In the genomic region with DNA sequence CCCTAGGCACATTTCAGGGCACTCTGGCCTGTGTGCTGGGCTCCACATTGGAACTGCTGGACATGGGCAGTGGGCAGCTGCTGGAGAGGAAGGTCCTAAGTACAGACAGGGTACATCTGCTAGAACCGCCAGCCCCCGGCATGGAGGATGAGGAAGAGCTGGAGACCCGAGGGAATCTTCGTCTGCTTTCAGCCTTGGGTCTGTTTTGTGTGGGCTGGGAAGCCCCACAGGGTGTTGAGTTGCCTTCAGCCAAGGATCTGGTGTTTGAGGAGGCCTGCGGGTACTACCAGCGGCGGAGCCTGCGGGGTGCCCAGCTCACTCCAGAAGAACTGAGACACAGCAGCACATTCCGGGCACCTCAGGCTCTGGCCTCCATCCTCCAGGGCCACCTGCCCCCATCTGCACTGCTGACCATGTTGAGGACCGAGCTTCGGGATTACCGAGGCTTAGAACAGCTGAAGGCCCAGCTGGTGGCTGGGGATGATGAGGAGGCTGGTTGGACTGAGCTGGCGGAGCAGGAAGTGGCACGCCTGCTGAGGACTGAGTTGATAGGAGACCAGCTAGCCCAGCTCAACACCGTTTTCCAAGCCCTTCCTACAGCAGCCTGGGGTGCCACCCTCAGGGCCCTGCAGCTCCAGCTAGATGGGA, we compare ENCODE assay signal across 8 cellular contexts. TPM values are rescaled to one million over a fixed set of nuclear protein-coding genes. Genes with fewer than 3 reads are reported as not detected.
DNase-seq lines count a peak whose midpoint lies in the region; ATAC-seq and TF ChIP-seq lines count a peak whose summit lies in the region.

No MANE protein-coding gene starts in this region.

- POLR2A ChIA-PET in naive thymus-derived CD8-positive, alpha-beta T cell (lab: Charles Lee), result interaction anchor here (0.6 to 3.9 kb wide), 6 partner anchors 11 to 374 kb away, joined by 3 to 25 read pairs (median 4); a partner anchor contains a TSS

- peak overlapping the region; percentile 85; the same call in 1 of the 2 replicates for H3K9ac ChIP-seq in KMS-11

- H3K36me3 ChIP-seq in BE2C (no peaks in the 10 kb centered on the region), KMS-11 (ENCODE audit: insufficient read depth) (no peaks in the 10 kb centered on the region), breast epithelium (no peaks in the 10 kb centered on the region)

- ATAC-seq in naive thymus-derived CD8-positive, alpha-beta T cell, result no peak
- no peak for ATAC-seq in HG03342 (IDR thresholded peaks at IDR 0.05; ENCODE audit: unreplicated experiment)

- TF ChIP-seq POLR2A in breast epithelium (IDR thresholded peaks at IDR 0.05), result no peak

- no peak for DNase-seq in BE2C
- no peak for DNase-seq in breast epithelium (ENCODE audit: low spot score in 2 of 2)
- no peak for DNase-seq in naive thymus-derived CD8-positive, alpha-beta T cell
- no peak for DNase-seq in KG1 (lab: John Stamatoyannopoulos, UW)
- no peak for DNase-seq in activated CD8-positive, alpha-beta memory T cell treated with anti-CD3 and anti-CD28 coated beads, Interleukin-2, amount 50 U/mL, for 4 hours
- DNase-seq in stimulated activated CD4-positive, alpha-beta T cell treated with anti-CD3 and anti-CD28 coated beads, Interleukin-15, amount 100 ng/mL, for 24 hours, result no peak

- H3K4me3 Mint-ChIP-seq in naive thymus-derived CD8-positive, alpha-beta T cell, result peak overlapping the region; percentile 78 to 92 (median 88)

- H2AFZ ChIP-seq in KMS-11 (ENCODE audit: low read depth), result no peak overlapping the region

- no peak overlapping the region for H3K27ac ChIP-seq in KMS-11
- peak overlapping the region in 1 of 2 donors; percentile 97 for H3K27ac ChIP-seq in breast epithelium

- no peaks in the 10 kb centered on the region for H3K9me3 Mint-ChIP-seq in naive thymus-derived CD8-positive, alpha-beta T cell

- H3K27me3 ChIP-seq in BE2C (no peaks in the 10 kb centered on the region), KMS-11 (ENCODE audit: insufficient read depth, low read depth) (no peaks in the 10 kb centered on the region), breast epithelium (no peaks in the 10 kb centered on the region)

- H3K4me1 ChIP-seq in BE2C (no peaks in the 10 kb centered on the region), KMS-11 (ENCODE audit: low read depth, poor library complexity, severe bottlenecking) (peaks cover 9% of the 10 kb centered on the region), breast epithelium (peaks cover 0 to 13% of the 10 kb centered on the region in 2 donors)

- H3K27me3 Mint-ChIP-seq in naive thymus-derived CD8-positive, alpha-beta T cell, result no peaks in the 10 kb centered on the region

- TF ChIP-seq CTCF in BE2C (IDR thresholded peaks at IDR 0.05; ENCODE audit: low read depth, low read length), result no peak
- TF ChIP-seq CTCF in KMS-11 (conservative IDR thresholded peaks at IDR 0.05; ENCODE audit: low read depth, low read length), result no peak
- TF ChIP-seq CTCF in breast epithelium (IDR thresholded peaks at IDR 0.05), result no peak

- H4K20me1 ChIP-seq in KMS-11 (ENCODE audit: insufficient read depth), result no peaks in the 10 kb centered on the region

- 0 out of 2 replicates have a peak, but pooled peaks cover 4% of the 10 kb centered on the region for H3K79me2 ChIP-seq in KMS-11 (ENCODE audit: insufficient read depth, low read depth)

- peaks cover 20 to 43% (median 38%) of the 10 kb centered on the region in 4 donors for H3K4me1 Mint-ChIP-seq in naive thymus-derived CD8-positive, alpha-beta T cell

- H3K9me3 ChIP-seq in BE2C (no peaks in the 10 kb centered on the region), breast epithelium (no peaks in the 10 kb centered on the region)

- H3K27ac Mint-ChIP-seq in naive thymus-derived CD8-positive, alpha-beta T cell, result peak overlapping the region; percentile 81 to 94 (median 90)

- peaks cover 0 to 8% (median 0%) of the 10 kb centered on the region in 3 donors for H3K36me3 Mint-ChIP-seq in naive thymus-derived CD8-positive, alpha-beta T cell

- H3K4me2 ChIP-seq in KMS-11, result peak overlapping the region; percentile 43

- H3K4me3 ChIP-seq in BE2C (ENCODE audit: low read depth, low read length) (peak overlapping the region; percentile 77), KMS-11 (IDR thresholded peaks at IDR 0.05; ENCODE audit: insufficient read depth, low read depth, low read length) (no peak overlapping the region), breast epithelium (peak overlapping the region; percentile 73 to 100 (median 91))

- intact Hi-C loops in breast epithelium (cut with DNase I; ENCODE audit: low total_unique reads), result no loop called here

RNA-seq across cellular contexts. Expression of a gene that starts 1.4 kb away (rescaled TPM):
- polyA plus RNA-seq in BE2C (2012; ENCODE audit: insufficient read depth, insufficient read length, low read depth), result 29.2 TPM
- total RNA-seq in breast epithelium, result 10 to 100 TPM; 17.4 to 22.7 (median 19.7) TPM
- 10 to 100 TPM; 21.2 to 22.0 TPM for total RNA-seq in naive thymus-derived CD8-positive, alpha-beta T cell
- 10 to 100 TPM; 14.6 to 22.0 (median 16.8) TPM for polyA plus RNA-seq in naive thymus-derived CD8-positive, alpha-beta T cell

RNA-seq across cellular contexts. Expression of a gene that starts 10.6 kb away (rescaled TPM):
- polyA plus RNA-seq in BE2C (2012; ENCODE audit: insufficient read depth, insufficient read length, low read depth), result 11.7 TPM
- 10 to 100 TPM; 18.4 to 27.4 (median 22.4) TPM for total RNA-seq in breast epithelium
- total RNA-seq in naive thymus-derived CD8-positive, alpha-beta T cell, result 10 to 100 TPM; 29.9 to 30.2 TPM
- polyA plus RNA-seq in naive thymus-derived CD8-positive, alpha-beta T cell, result 10 to 100 TPM; 19.9 to 23.1 (median 21.7) TPM

RNA-seq across cellular contexts. Expression of a gene that starts 53.6 kb away (rescaled TPM):
- 259 TPM for polyA plus RNA-seq in BE2C (2012; ENCODE audit: insufficient read depth, insufficient read length, low read depth)
- total RNA-seq in breast epithelium, result 10 to 100 TPM; 29.6 to 53.6 (median 43.6) TPM
- 100 to 1,000 TPM; 149 to 156 TPM for total RNA-seq in naive thymus-derived CD8-positive, alpha-beta T cell
- polyA plus RNA-seq in naive thymus-derived CD8-positive, alpha-beta T cell, result 10 to 100 TPM; 29.2 to 45.1 (median 40.7) TPM
